In the genomic region with DNA sequence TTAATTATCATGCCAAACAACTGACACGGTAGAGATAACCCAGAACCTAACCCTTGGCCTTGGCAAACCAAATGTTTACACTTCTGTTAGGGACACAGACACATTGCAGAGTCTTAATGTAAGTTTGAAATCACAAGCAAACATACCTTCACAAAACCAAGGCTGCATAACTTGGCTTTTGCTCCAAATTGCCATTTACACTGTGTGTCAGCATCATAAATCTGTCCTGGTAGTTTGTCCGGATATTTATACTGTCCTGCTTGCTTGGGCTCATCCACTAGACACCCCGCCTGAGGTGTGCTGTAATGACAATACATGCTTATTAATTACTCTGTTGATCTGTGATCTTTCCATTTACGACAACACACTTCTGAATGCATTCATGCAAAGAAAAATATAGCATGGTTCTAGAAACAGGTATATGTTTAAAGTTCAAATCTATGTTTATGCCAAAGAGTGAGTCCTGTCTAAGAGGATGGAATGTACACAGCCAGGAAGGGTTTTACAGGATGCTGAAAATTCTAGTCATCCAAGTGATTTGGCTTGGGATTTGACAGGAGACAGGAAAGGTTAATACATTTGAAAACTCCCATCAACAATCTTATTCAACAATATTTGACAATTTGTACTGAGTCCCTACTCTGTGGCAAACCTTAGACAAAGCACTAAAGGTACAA, we compare ENCODE assay signal across 20 cellular contexts.
DNase-seq lines count a peak whose midpoint lies in the region; FAIRE-seq and TF ChIP-seq lines count a peak whose summit lies in the region.
"Had no signal": no experiment of that assay in that cellular context is flagged by ENCODE, and none has a peak within 500 bp of the region (broad histone marks: within the 10 kb centered on the region; RNA-seq: fewer than 3 reads in every experiment).

No MANE protein-coding gene starts in this region.

- no peaks in the 10 kb centered on the region for H3K36me3 ChIP-seq in H1 (ENCODE audit: control insufficient read depth in 2 of 4, insufficient read depth in 4 of 4, low read length in 3 of 4)
- no peaks in the 10 kb centered on the region for H3K36me3 ChIP-seq in suprapubic skin
- H3K36me3 ChIP-seq: HAP-1 had no signal

- no peak for TF ChIP-seq RAD21 in H1 (IDR thresholded peaks at IDR 0.05 in 1 of 2, conservative IDR thresholded peaks at IDR 0.05 in 1 of 2; ENCODE audit: low read depth in 2 of 2, low read length in 2 of 2)

- 97% methylated on average over 4 of the region's 4 CpGs; no CpG with 5 or more reads in 1 of the 2 experiments for WGBS in H1 (ENCODE audit: extremely low coverage in 1 of 2, insufficient coverage in 1 of 2, insufficient read length in 1 of 2, insufficient replicate concordance in 2 of 2, low coverage in 1 of 2, low lambda C conversion rate in 2 of 2, missing lambda C conversion rate in 1 of 2), 2 experiments
- WGBS in suprapubic skin = 53% methylated on average over 4 of the region's 4 CpGs

- H4K5ac ChIP-seq in H1 (ENCODE audit: insufficient read length, low read depth, low read length) = no peak overlapping the region

- no peak for FAIRE-seq in H1 (lab: Jason Lieb, UNC)
- FAIRE-seq: K562 had no signal

- TF ChIP-seq CTCF in LNCaP clone FGC (IDR thresholded peaks at IDR 0.05; ENCODE audit: control insufficient read depth, extremely low read depth, insufficient read depth) (no peak), H1 (IDR thresholded peaks at IDR 0.05; ENCODE audit: control extremely low read depth in 1 of 3, insufficient read depth in 1 of 3, low read depth in 1 of 3, low read length in 3 of 3) (no peak), suprapubic skin (IDR thresholded peaks at IDR 0.05) (no peak), progenitor cell of endocrine pancreas (IDR thresholded peaks at IDR 0.05; ENCODE audit: unreplicated experiment) (no peak)

- H3K4me3 ChIP-seq in LNCaP clone FGC (ENCODE audit: low read depth, low read length) = no peak overlapping the region
- no peak overlapping the region for H3K4me3 ChIP-seq in H1 (ENCODE audit: extremely low read depth in 1 of 4, insufficient read depth in 2 of 4, low read depth in 3 of 4, low read length in 4 of 4)
- no peak overlapping the region for H3K4me3 ChIP-seq in suprapubic skin
- H3K4me3 ChIP-seq: HAP-1, K562, SK-N-MC had no signal

- H3K9me3 Mint-ChIP-seq in progenitor cell of endocrine pancreas (ENCODE audit: low read depth) = no peaks in the 10 kb centered on the region
- H3K9me3 Mint-ChIP-seq: CD4-positive, alpha-beta T cell; T-cell had no signal

- H3K4ac ChIP-seq in H1 (replicated peaks; ENCODE audit: insufficient read length, low read depth, low read length) = no peak overlapping the region

- no peak overlapping the region for H3K18ac ChIP-seq in H1 (ENCODE audit: extremely low read depth, low read length)

- H2BK20ac ChIP-seq in H1 (ENCODE audit: low read length) = no peak overlapping the region

- POLR2A ChIA-PET in H1 (lab: Charles Lee; ENCODE audit: partially characterized antibody) = no interaction called here

- H3K27me3 ChIP-seq in H1 (replicated peaks in 1 of 4; ENCODE audit: control insufficient read depth in 3 of 4, extremely low read depth in 1 of 4, insufficient read depth in 3 of 4, low read length in 3 of 4) = no peaks in the 10 kb centered on the region
- H3K27me3 ChIP-seq in suprapubic skin = no peaks in the 10 kb centered on the region

- H3K27ac ChIP-seq in H1 (ENCODE audit: low read depth, low read length) = no peak overlapping the region
- H3K27ac ChIP-seq in suprapubic skin = no peak overlapping the region
- H3K27ac ChIP-seq: SK-N-MC had no signal

- no peaks in the 10 kb centered on the region for H3K36me3 Mint-ChIP-seq in progenitor cell of endocrine pancreas (ENCODE audit: insufficient read depth)
- H3K36me3 Mint-ChIP-seq: T-cell had no signal

- no peaks in the 10 kb centered on the region; the same call in 1 of the 2 replicates for H3K23me2 ChIP-seq in H1 (ENCODE audit: low read depth, low read length)

- H4K8ac ChIP-seq in H1 (ENCODE audit: extremely low read depth, insufficient read depth, low read length) = no peak overlapping the region

- no peak overlapping the region for H3K14ac ChIP-seq in H1 (ENCODE audit: insufficient read length)

- H3K9ac ChIP-seq in H1 (replicated peaks in 1 of 4; ENCODE audit: extremely low read depth in 1 of 4, low read depth in 3 of 4, low read length in 3 of 4) = no peak overlapping the region

- no peak overlapping the region for H3K56ac ChIP-seq in H1 (replicated peaks; ENCODE audit: insufficient read length, low read depth, low read length)

- H2BK12ac ChIP-seq in H1 (ENCODE audit: low read depth, low read length) = 0 out of 2 replicates have a peak overlapping the region, but pooled peaks have one; percentile 13

- no peak overlapping the region for H2AK5ac ChIP-seq in H1 (ENCODE audit: low read depth, low read length)

- no peak for TF ChIP-seq EP300 in H1 (IDR thresholded peaks at IDR 0.05; ENCODE audit: borderline replicate concordance in 1 of 2, low read depth in 2 of 2, low read length in 2 of 2)
- no peak for TF ChIP-seq EP300 in suprapubic skin (IDR thresholded peaks at IDR 0.05)

- DNase-seq in NCI-H748 (lab: John Stamatoyannopoulos, UW; ENCODE audit: unreplicated experiment) (peak; percentile 49), NCI-H748 treated with DMSO at 0.1 percent for 48 hours (lab: John Stamatoyannopoulos, UW) (no peak), LNCaP clone FGC (ENCODE audit: low read depth) (peak; percentile 8), H1 (ENCODE audit: low read depth in 1 of 2, low spot score in 2 of 2) (no peak), suprapubic skin (ENCODE audit: low spot score in 2 of 2) (no peak), SIG-M5 (lab: John Stamatoyannopoulos, UW) (no peak), progenitor cell of endocrine pancreas (ENCODE audit: low spot score, unreplicated experiment) (no peak)
- no peak for DNase-seq in stimulated activated CD4-positive, alpha-beta T cell treated with anti-CD3 and anti-CD28 coated beads, Interleukin-2, amount 100 ng/mL, for 24 hours
- DNase-seq: 8988T; CD4-positive, alpha-beta T cell; DMS79 treated with DMSO at 0.1 percent for 48 hours; MV-4-11; NCI-H2029; NCI-H526; NK-92 treated with Interleukin-12 subunit alpha and Interleukin-12 subunit beta, amount 100 ng/mL, for 24 hours; Right ventricle myocardium superior; T-cell had no signal

- no peak overlapping the region for H2BK120ac ChIP-seq in H1 (replicated peaks; ENCODE audit: low read depth, low read length)

- CTCF ChIA-PET in H1 (lab: Charles Lee; ENCODE audit: partially characterized antibody) = no interaction called here

- H3K79me1 ChIP-seq in H1 (ENCODE audit: low read depth, low read length) = no peaks in the 10 kb centered on the region

- H4K20me1 ChIP-seq in H1 (replicated peaks in 1 of 2; ENCODE audit: control insufficient read depth in 1 of 2, insufficient read depth in 2 of 2, low read length in 2 of 2) = no peaks in the 10 kb centered on the region

- H3K27ac Mint-ChIP-seq in progenitor cell of endocrine pancreas = no peak overlapping the region
- H3K27ac Mint-ChIP-seq: CD4-positive, alpha-beta T cell; T-cell had no signal

- no peak overlapping the region for H2BK15ac ChIP-seq in H1 (ENCODE audit: low read length)

- H3K9me3 ChIP-seq in H1 (ENCODE audit: insufficient read depth in 2 of 2, low read depth in 1 of 2, low read length in 1 of 2) (no peaks in the 10 kb centered on the region), suprapubic skin (no peaks in the 10 kb centered on the region)
- H3K9me3 ChIP-seq: HAP-1 had no signal

- H3K4me3 Mint-ChIP-seq in progenitor cell of endocrine pancreas (ENCODE audit: low read depth) = no peak overlapping the region
- H3K4me3 Mint-ChIP-seq: CD4-positive, alpha-beta T cell; T-cell had no signal

- H3K4me2 ChIP-seq in H1 (ENCODE audit: insufficient read depth in 1 of 2, low read depth in 2 of 2, low read length in 2 of 2) = no peak overlapping the region

- no peaks in the 10 kb centered on the region for H3K79me2 ChIP-seq in H1 (ENCODE audit: control insufficient read depth in 1 of 2, insufficient read depth in 2 of 2, low read length in 2 of 2)

- H3K27me3 Mint-ChIP-seq in progenitor cell of endocrine pancreas = peaks cover 28% of the 10 kb centered on the region
- H3K27me3 Mint-ChIP-seq: CD4-positive, alpha-beta T cell had no signal

- H3K4me1 Mint-ChIP-seq in progenitor cell of endocrine pancreas (ENCODE audit: low read depth) = peaks cover 56% of the 10 kb centered on the region
- H3K4me1 Mint-ChIP-seq: T-cell had no signal

- no peak overlapping the region for H4K91ac ChIP-seq in H1 (replicated peaks; ENCODE audit: insufficient read length, low read length)

- TF ChIP-seq POLR2A in H1 (IDR thresholded peaks at IDR 0.05; ENCODE audit: control extremely low read depth in 1 of 2, low read depth in 2 of 2, low read length in 2 of 2) (no peak), suprapubic skin (IDR thresholded peaks at IDR 0.05) (no peak)

- H2BK5ac ChIP-seq in H1 (ENCODE audit: low read depth, low read length) = no peak overlapping the region

- H3K4me1 ChIP-seq in H1 (replicated peaks in 1 of 4; ENCODE audit: control insufficient read depth in 3 of 4, insufficient read depth in 4 of 4, low read length in 3 of 4) = no peaks in the 10 kb centered on the region
- H3K4me1 ChIP-seq in suprapubic skin = no peaks in the 10 kb centered on the region
- H3K4me1 ChIP-seq: HAP-1 had no signal

- H3K23ac ChIP-seq in H1 (ENCODE audit: insufficient read length) = no peak overlapping the region

- no peak overlapping the region for H2AFZ ChIP-seq in H1 (ENCODE audit: low read length)

TF ChIP-seq in H1, 55 proteins besides CTCF, POLR2A, EP300 and RAD21 (continues in another document):
- TF ChIP-seq, protein P1, sequence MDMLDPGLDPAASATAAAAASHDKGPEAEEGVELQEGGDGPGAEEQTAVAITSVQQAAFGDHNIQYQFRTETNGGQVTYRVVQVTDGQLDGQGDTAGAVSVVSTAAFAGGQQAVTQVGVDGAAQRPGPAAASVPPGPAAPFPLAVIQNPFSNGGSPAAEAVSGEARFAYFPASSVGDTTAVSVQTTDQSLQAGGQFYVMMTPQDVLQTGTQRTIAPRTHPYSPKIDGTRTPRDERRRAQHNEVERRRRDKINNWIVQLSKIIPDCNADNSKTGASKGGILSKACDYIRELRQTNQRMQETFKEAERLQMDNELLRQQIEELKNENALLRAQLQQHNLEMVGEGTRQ (IDR thresholded peaks at IDR 0.05; ENCODE audit: low read length) = no peak
- TF ChIP-seq SIX5 (IDR thresholded peaks at IDR 0.05; ENCODE audit: low read depth, low read length) (no peak), GABPA (IDR thresholded peaks at IDR 0.05; ENCODE audit: borderline replicate concordance, insufficient read depth, low read length) (no peak), KDM4A (IDR thresholded peaks at IDR 0.05; ENCODE audit: low read depth, low read length, severe bottlenecking) (no peak), RBBP5 (IDR thresholded peaks at IDR 0.05; ENCODE audit: borderline replicate concordance, low read depth, low read length) (no peak), CHD2 (IDR thresholded peaks at IDR 0.05; ENCODE audit: low read length) (no peak), SAP30 (IDR thresholded peaks at IDR 0.05; ENCODE audit: insufficient read depth, insufficient replicate concordance, low read length) (no peak), KDM1A (IDR thresholded peaks at IDR 0.05; ENCODE audit: borderline replicate concordance, low read length) (no peak), CHD1 (IDR thresholded peaks at IDR 0.05; ENCODE audit: low read depth, low read length) (no peak), CEBPB (IDR thresholded peaks at IDR 0.05; ENCODE audit: low read depth, low read length) (no peak)

Comparison
In these comparisons a context has a peak if more than half of its experiments do, and no peak if none do; other contexts are left out.
1. DNase-seq: peak in NCI-H748 (single experiment) and LNCaP clone FGC (single experiment); none in NCI-H748 treated with DMSO at 0.1 percent for 48 hours (single experiment), H1 (0 of 2), suprapubic skin (0 of 2), stimulated activated CD4-positive, alpha-beta T cell treated with anti-CD3 and anti-CD28 coated beads, Interleukin-2, amount 100 ng/mL, for 24 hours (0 of 2), SIG-M5 (single experiment) and progenitor cell of endocrine pancreas (single experiment).